16 cellular contexts compared by ENCODE assay signal in genomic region chr20:51417745-51418529, GRCh38.
DNase-seq lines count a peak whose midpoint lies in the region; ATAC-seq and TF ChIP-seq lines count a peak whose summit lies in the region.
"Had no signal": no experiment of that assay in that cellular context is flagged by ENCODE, and none has a peak within 500 bp of the region (broad histone marks: within the 10 kb centered on the region; RNA-seq: fewer than 3 reads in every experiment).

No MANE protein-coding gene starts in this region.

- no peaks in the 10 kb centered on the region for H4K20me1 ChIP-seq in H9 (ENCODE audit: control insufficient read depth, insufficient read depth, insufficient read length)

- DNase-seq in CD4-positive, alpha-beta T cell = peak in 1 of 10 experiments; percentile 11
- DNase-seq in H9 = no peak
- peak; percentile 14 for DNase-seq in activated CD8-positive, alpha-beta T cell treated with anti-CD3 and anti-CD28 coated beads for 36 hours
- peak; percentile 13 for DNase-seq in medulla oblongata (ENCODE audit: extremely low spot score)
- DNase-seq in body of pancreas = no peak
- DNase-seq in GM10248 (ENCODE audit: extremely low spot score) = no peak
- DNase-seq: activated CD4-positive, alpha-beta T cell treated with anti-CD3 and anti-CD28 coated beads for 4 hours; BE2C; colonic mucosa; NCI-H1105; NCI-H446 treated with DMSO at 0.1 percent for 48 hours; RPMI8226; transverse colon had no signal

- H3K27me3 ChIP-seq in CD4-positive, alpha-beta T cell (ENCODE audit: control insufficient read depth, insufficient read depth, low read length) = no peaks in the 10 kb centered on the region
- H3K27me3 ChIP-seq in H9 (ENCODE audit: insufficient read depth, low read length) (no peaks in the 10 kb centered on the region), body of pancreas (no peaks in the 10 kb centered on the region)
- H3K27me3 ChIP-seq: colonic mucosa, hepatocyte, transverse colon had no signal

- H3K4me3 ChIP-seq in body of pancreas = no peak overlapping the region
- H3K4me3 ChIP-seq: colonic mucosa, hepatocyte, transverse colon had no signal

- H3K27me3 Mint-ChIP-seq in CD4-positive, alpha-beta T cell = no peaks in the 10 kb centered on the region
- peaks cover 14% of the 10 kb centered on the region for H3K27me3 Mint-ChIP-seq in H9 (ENCODE audit: low read depth)
- H3K27me3 Mint-ChIP-seq in activated CD8-positive, alpha-beta T cell treated with anti-CD3 and anti-CD28 coated beads for 36 hours = no peaks in the 10 kb centered on the region

- no peaks in the 10 kb centered on the region for H3K36me3 ChIP-seq in body of pancreas (replicated peaks in 1 of 2; ENCODE audit: insufficient read depth in 1 of 2, low read depth in 2 of 2)
- H3K36me3 ChIP-seq: BE2C, colonic mucosa, transverse colon had no signal

- H3K4me1 ChIP-seq in H9 (ENCODE audit: insufficient read depth, low read length) (no peaks in the 10 kb centered on the region), body of pancreas (no peaks in the 10 kb centered on the region)
- H3K4me1 ChIP-seq: BE2C, colonic mucosa had no signal

- no peaks in the 10 kb centered on the region for H3K79me2 ChIP-seq in H9 (ENCODE audit: insufficient read depth, low read length)
- H3K79me2 ChIP-seq: hepatocyte had no signal

- CTCF ChIA-PET in CD4-positive, alpha-beta T cell (lab: Charles Lee) = interaction anchor here (1.4 to 2.4 kb wide), 2 partner anchors 13 to 33 kb away, joined by 4 to 15 read pairs; no protein-coding TSS in a partner anchor
- CTCF ChIA-PET in activated CD8-positive, alpha-beta T cell treated with anti-CD3 and anti-CD28 coated beads for 36 hours (lab: Charles Lee) = interaction anchor here (0.8 to 1.5 kb wide), 5 partner anchors 10 to 177 kb away, joined by 3 to 6 read pairs (median 5); no protein-coding TSS in a partner anchor
- CTCF ChIA-PET in GM10248 (lab: Yijun Ruan, JAX) = interaction anchor here (0.9 to 4.0 kb wide), 9 partner anchors 10 to 124 kb away, joined by 3 to 20 read pairs (median 4); partner anchors contain the start of gene NFATC2

- H3K9ac ChIP-seq in H9 (ENCODE audit: extremely low read depth, insufficient read length, low read length) = no peak overlapping the region

- H3K23ac ChIP-seq in H9 (ENCODE audit: insufficient read length, low read depth, low read length) = no peak overlapping the region

- peak overlapping the region; percentile 86 for H3K27ac Mint-ChIP-seq in CD4-positive, alpha-beta T cell
- no peak overlapping the region; a peak in 1 of 7 replicates for H3K27ac Mint-ChIP-seq in H9
- H3K27ac Mint-ChIP-seq in activated CD8-positive, alpha-beta T cell treated with anti-CD3 and anti-CD28 coated beads for 36 hours = peak overlapping the region; percentile 86

- no peak overlapping the region for H2BK20ac ChIP-seq in H9 (ENCODE audit: low read depth, low read length, poor library complexity, severe bottlenecking)

- no peak overlapping the region for H4K5ac ChIP-seq in H9 (ENCODE audit: insufficient read length, low read depth, low read length)

- H3K18ac ChIP-seq in H9 (ENCODE audit: insufficient read length, low read depth, low read length) = no peak overlapping the region

- POLR2A ChIA-PET in CD4-positive, alpha-beta T cell (lab: Charles Lee) = interaction anchor here (0.9 to 2.2 kb wide), 5 partner anchors 13 to 125 kb away, joined by 3 to 13 read pairs (median 4); partner anchors contain the start of gene NFATC2
- POLR2A ChIA-PET in activated CD8-positive, alpha-beta T cell treated with anti-CD3 and anti-CD28 coated beads for 36 hours (lab: Charles Lee) = interaction anchor here (1.0 to 5.9 kb wide), 3 partner anchors 13 to 122 kb away, joined by 3 to 31 read pairs (median 4); no protein-coding TSS in a partner anchor
- POLR2A ChIA-PET in GM10248 (lab: Yijun Ruan, JAX) = no interaction called here

- H3K4ac ChIP-seq in H9 (ENCODE audit: low read depth, low read length) = no peak overlapping the region

- no peak overlapping the region for H2BK5ac ChIP-seq in H9 (ENCODE audit: insufficient read length, low read length)

- H2BK120ac ChIP-seq in H9 (ENCODE audit: low read depth, low read length, poor library complexity, severe bottlenecking) = no peak overlapping the region

- H3K4me1 Mint-ChIP-seq in CD4-positive, alpha-beta T cell (ENCODE audit: low read depth) = peaks cover 57% of the 10 kb centered on the region
- peaks cover 9 to 13% of the 10 kb centered on the region in 2 experiments for H3K4me1 Mint-ChIP-seq in H9
- peaks cover 76% of the 10 kb centered on the region for H3K4me1 Mint-ChIP-seq in activated CD8-positive, alpha-beta T cell treated with anti-CD3 and anti-CD28 coated beads for 36 hours (ENCODE audit: low read depth)

- H4K91ac ChIP-seq in H9 (ENCODE audit: insufficient read length, low read depth, low read length) = no peak overlapping the region

- H3K56ac ChIP-seq in H9 (ENCODE audit: insufficient read length, low read depth, low read length) = no peak overlapping the region

- H3K4me2 ChIP-seq in H9 (ENCODE audit: insufficient read depth, insufficient read length, low read length) = no peak overlapping the region
- H3K4me2 ChIP-seq: hepatocyte had no signal

- no peak overlapping the region for H3T11ph ChIP-seq in H9 (ENCODE audit: low read length)

- H3K27ac ChIP-seq in CD4-positive, alpha-beta T cell (ENCODE audit: low read depth, low read length) = peak overlapping the region; percentile 48
- H3K27ac ChIP-seq in H9 (ENCODE audit: insufficient read length, low read depth, low read length) (no peak overlapping the region), body of pancreas (no peak overlapping the region)
- H3K27ac ChIP-seq: colonic mucosa, hepatocyte had no signal

- H3K9me3 ChIP-seq in CD4-positive, alpha-beta T cell (ENCODE audit: control insufficient read depth, low read length) = no peaks in the 10 kb centered on the region
- no peaks in the 10 kb centered on the region for H3K9me3 ChIP-seq in H9 (ENCODE audit: control insufficient read depth, low read depth, low read length)
- no peaks in the 10 kb centered on the region for H3K9me3 ChIP-seq in body of pancreas
- H3K9me3 ChIP-seq: BE2C, colonic mucosa, transverse colon had no signal

- H3K14ac ChIP-seq in H9 (ENCODE audit: insufficient read depth, low read length) = no peak overlapping the region

- TF ChIP-seq CTCF in CD4-positive, alpha-beta T cell (IDR thresholded peaks at IDR 0.05) = no peak
- TF ChIP-seq CTCF in H9 (conservative IDR thresholded peaks at IDR 0.05) (peak; percentile 16; the same call in 1 of the 3 replicates), body of pancreas (IDR thresholded peaks at IDR 0.05) (peak in 1 of 7 experiments; percentile 14), GM10248 (IDR thresholded peaks at IDR 0.05; ENCODE audit: control extremely low read depth, extremely low read depth, low read depth, missing control alignments) (no peak)
- no peak for TF ChIP-seq CTCF in activated CD8-positive, alpha-beta T cell treated with anti-CD3 and anti-CD28 coated beads for 36 hours (IDR thresholded peaks at IDR 0.05)

- H3K4me3 Mint-ChIP-seq in CD4-positive, alpha-beta T cell = peak overlapping the region; percentile 22
- H3K4me3 Mint-ChIP-seq in H9 = no peak overlapping the region; a peak in 1 of 5 replicates
- H3K4me3 Mint-ChIP-seq in activated CD8-positive, alpha-beta T cell treated with anti-CD3 and anti-CD28 coated beads for 36 hours = peak overlapping the region; percentile 2

- ATAC-seq in CD4-positive, alpha-beta T cell (ENCODE audit: poor library complexity) = peak; percentile 30
- ATAC-seq in activated CD8-positive, alpha-beta T cell treated with anti-CD3 and anti-CD28 coated beads for 36 hours = no peak
- ATAC-seq in body of pancreas (no peak), HG02588 (IDR thresholded peaks at IDR 0.05; ENCODE audit: unreplicated experiment) (no peak)
- ATAC-seq: esophagus mucosa had no signal

- no peak overlapping the region for H2BK15ac ChIP-seq in H9 (ENCODE audit: low read depth, low read length)

- H4K8ac ChIP-seq in H9 (replicated peaks; ENCODE audit: insufficient read length, low read depth, low read length) = no peak overlapping the region

- H3K9me3 Mint-ChIP-seq in CD4-positive, alpha-beta T cell = no peaks in the 10 kb centered on the region
- H3K9me3 Mint-ChIP-seq in H9 = no peaks in the 10 kb centered on the region
- H3K9me3 Mint-ChIP-seq in activated CD8-positive, alpha-beta T cell treated with anti-CD3 and anti-CD28 coated beads for 36 hours = no peaks in the 10 kb centered on the region

- no CpG with 5 or more reads among the region's 14 CpGs for WGBS in H9 (ENCODE audit: extremely low coverage, insufficient read length, low lambda C conversion rate)
- whole genome bisulfite sequencing in body of pancreas, 2 donors = 89 to 97% methylated on average over 11 to 14 of the region's 14 CpGs

- H2AK5ac ChIP-seq in H9 (ENCODE audit: insufficient read length, low read length) = no peak overlapping the region

- H3K23me2 ChIP-seq in H9 (ENCODE audit: insufficient read length, low read depth, low read length, poor library complexity, severe bottlenecking) = no peaks in the 10 kb centered on the region

- H2AFZ ChIP-seq in H9 (ENCODE audit: low read length) = no peak overlapping the region
- H2AFZ ChIP-seq: hepatocyte had no signal

- H3K36me3 Mint-ChIP-seq in CD4-positive, alpha-beta T cell (ENCODE audit: low read depth) = peaks cover 89% of the 10 kb centered on the region
- no peaks in the 10 kb centered on the region for H3K36me3 Mint-ChIP-seq in H9 (ENCODE audit: insufficient read depth in 1 of 3, low read depth in 3 of 3)
- peaks cover 52% of the 10 kb centered on the region for H3K36me3 Mint-ChIP-seq in activated CD8-positive, alpha-beta T cell treated with anti-CD3 and anti-CD28 coated beads for 36 hours (ENCODE audit: low read depth)

- TF ChIP-seq POLR2A in body of pancreas (IDR thresholded peaks at IDR 0.05) = no peak

- intact Hi-C loops in CD4-positive, alpha-beta T cell (cut with DNase I, micrococcal nuclease) = no loop called here
- intact Hi-C loops in activated CD8-positive, alpha-beta T cell treated with anti-CD3 and anti-CD28 coated beads for 36 hours (cut with micrococcal nuclease) = no loop called here
- intact Hi-C loops in body of pancreas (cut with DNase I) = no loop called here

- H3K79me1 ChIP-seq in H9 (ENCODE audit: insufficient read depth, low read depth, low read length, poor library complexity, severe bottlenecking) = no peaks in the 10 kb centered on the region

- no peak overlapping the region for H2BK12ac ChIP-seq in H9 (ENCODE audit: insufficient read length, low read depth, low read length)

Comparison
In these comparisons a context has a peak if more than half of its experiments do, and no peak if none do; other contexts are left out.
1. DNase-seq: peak in activated CD8-positive, alpha-beta T cell treated with anti-CD3 and anti-CD28 coated beads for 36 hours (single experiment) and medulla oblongata (single experiment); none in H9 (single experiment), body of pancreas (0 of 4) and GM10248 (single experiment).
2. H3K27ac Mint-ChIP-seq: peak in CD4-positive, alpha-beta T cell (single experiment) and activated CD8-positive, alpha-beta T cell treated with anti-CD3 and anti-CD28 coated beads for 36 hours (single experiment); none in H9 (0 of 3).
3. H3K4me3 Mint-ChIP-seq: peak in CD4-positive, alpha-beta T cell (single experiment) and activated CD8-positive, alpha-beta T cell treated with anti-CD3 and anti-CD28 coated beads for 36 hours (single experiment); none in H9 (0 of 2).